In genomic region chr3:15467227-15468181, GRCh38 we compare ENCODE assay signal across 16 cellular contexts. TPM values are rescaled to one million over a fixed set of nuclear protein-coding genes. Genes with fewer than 3 reads are reported as not detected.
DNase-seq lines count a peak whose midpoint lies in the region; ATAC-seq, FAIRE-seq and TF ChIP-seq lines count a peak whose summit lies in the region.
"Had no signal": no experiment of that assay in that cellular context is flagged by ENCODE, and none has a peak within 500 bp of the region (broad histone marks: within the 10 kb centered on the region; RNA-seq: fewer than 3 reads in every experiment).

No MANE protein-coding gene starts in this region.

- in situ Hi-C loops in mammary epithelial cell (cut with MboI; ENCODE audit: low sequenced_read_pairs in 2 of 2): no loop called here

- 31 to 57% (median 35%) methylated on average over 11 of the region's 11 CpGs for WGBS in psoas muscle, 3 donors
- 80% methylated on average over 11 of the region's 11 CpGs for WGBS in mammary epithelial cell (ENCODE audit: low coverage, missing lambda C conversion rate)

- peaks cover 6% of the 10 kb centered on the region for H3K4me1 Mint-ChIP-seq in activated T-helper 17 cell treated with anti-CD3 and anti-CD28 coated beads, Interleukin-2, amount 50 U/mL, for 72 hours

- CTCF ChIA-PET in mammary epithelial cell (lab: Charles Lee; ENCODE audit: low non-redundant PET): interaction anchor here (0.8 kb wide), 1 partner anchor 135 kb away, joined by 6 read pairs; the partner anchor contains the start of gene SH3BP5

- no peaks in the 10 kb centered on the region for H3K27me3 Mint-ChIP-seq in activated T-helper 17 cell treated with anti-CD3 and anti-CD28 coated beads, Interleukin-2, amount 50 U/mL, for 72 hours
- H3K27me3 Mint-ChIP-seq: dendritic cell treated with granulocyte-macrophage colony-stimulating factor and Interleukin-4, amounts not matched to agents 40 ng/mL and 50 ng/mL, for 4 days had no signal

- H3K4me3 ChIP-seq in GM12865 (ENCODE audit: low read depth, low read length): no peak overlapping the region
- no peak overlapping the region for H3K4me3 ChIP-seq in psoas muscle
- H3K4me3 ChIP-seq in mammary epithelial cell (replicated peaks in 1 of 3; ENCODE audit: insufficient read depth in 1 of 3, low read depth in 2 of 3, low read length in 3 of 3): no peak overlapping the region
- H3K4me3 ChIP-seq: esophagus squamous epithelium, transverse colon had no signal

- FAIRE-seq in frontal cortex (lab: Jason Lieb, UNC): no peak

- DNase-seq in GM12865 (ENCODE audit: low read depth) (peak; percentile 84), psoas muscle (peak; percentile 37 to 86), mammary epithelial cell (no peak), NCI-H2107 treated with DMSO at 0.1 percent for 48 hours (lab: John Stamatoyannopoulos, UW; ENCODE audit: unreplicated experiment) (no peak), frontal cortex (ENCODE audit: low spot score in 2 of 2) (no peak)
- DNase-seq: activated T-cell treated with anti-CD3 and anti-CD28 coated beads for 4 hours, AML-193, esophagus squamous epithelium, hippocampal formation, left colon, MV-4-11, transverse colon had no signal

- H3K9me3 ChIP-seq in psoas muscle: no peaks in the 10 kb centered on the region
- no peaks in the 10 kb centered on the region for H3K9me3 ChIP-seq in mammary epithelial cell (replicated peaks; ENCODE audit: insufficient read depth, low read length)
- H3K9me3 ChIP-seq: esophagus squamous epithelium, transverse colon had no signal

- no peak overlapping the region for H3K9ac ChIP-seq in mammary epithelial cell (ENCODE audit: insufficient read depth, low read length)

- no peaks in the 10 kb centered on the region for H3K27me3 ChIP-seq in psoas muscle (ENCODE audit: insufficient read depth in 3 of 3, low read length in 2 of 3)
- H3K27me3 ChIP-seq in mammary epithelial cell (ENCODE audit: insufficient read depth, low read length): no peaks in the 10 kb centered on the region
- H3K27me3 ChIP-seq: esophagus squamous epithelium, transverse colon had no signal

- no peak overlapping the region for H3K4me2 ChIP-seq in mammary epithelial cell (ENCODE audit: insufficient read depth, low read depth, low read length)

- intact Hi-C loops in psoas muscle (cut with DNase I): loop anchor here (2.0 to 10.0 kb wide), 3 partner anchors 27 to 87 kb away; no protein-coding TSS in a partner anchor
- intact Hi-C loops in mammary epithelial cell (cut with micrococcal nuclease): no loop called here

- no peak overlapping the region for H2AFZ ChIP-seq in mammary epithelial cell (ENCODE audit: low read depth, low read length)

- no peaks in the 10 kb centered on the region for H3K79me2 ChIP-seq in mammary epithelial cell (ENCODE audit: insufficient read depth, low read length)

- dilution Hi-C loops in mammary epithelial cell (cut with HindIII; ENCODE audit: low sequenced_read_pairs): no loop called here

- H3K36me3 ChIP-seq in psoas muscle (ENCODE audit: insufficient read depth in 1 of 2, low read depth in 1 of 2) (peaks cover 2 to 20% of the 10 kb centered on the region in 2 donors), mammary epithelial cell (ENCODE audit: insufficient read depth, low read length) (no peaks in the 10 kb centered on the region)
- H3K36me3 ChIP-seq: esophagus squamous epithelium, transverse colon had no signal

- no peaks in the 10 kb centered on the region for H4K20me1 ChIP-seq in mammary epithelial cell (ENCODE audit: insufficient read depth, low read length)

- TF ChIP-seq CTCF in GM12865 (IDR thresholded peaks at IDR 0.05; ENCODE audit: insufficient read depth, low read depth, low read length, missing control alignments) (no peak), psoas muscle (IDR thresholded peaks at IDR 0.05) (no peak), mammary epithelial cell (conservative IDR thresholded peaks at IDR 0.05 in 1 of 2, IDR thresholded peaks at IDR 0.05 in 1 of 2; ENCODE audit: extremely low read depth in 1 of 2, insufficient read depth in 1 of 2, low read depth in 1 of 2, low read length in 2 of 2) (no peak)

- BruUV-seq in mammary epithelial cell (replicated peaks; lab: Mats Ljungman, UMichigan): no TSS peak

- ATAC-seq in GM21786 (IDR thresholded peaks at IDR 0.05; ENCODE audit: unreplicated experiment) (peak; percentile 54), psoas muscle (peak; percentile 88 to 96 (median 95)), HG03045 (IDR thresholded peaks at IDR 0.05; ENCODE audit: unreplicated experiment) (no peak)
- ATAC-seq in activated T-helper 17 cell treated with anti-CD3 and anti-CD28 coated beads, Interleukin-2, amount 50 U/mL, for 72 hours (replicated peaks): peak; percentile 29
- ATAC-seq: left colon had no signal

- peaks cover 6% of the 10 kb centered on the region for H3K36me3 Mint-ChIP-seq in activated T-helper 17 cell treated with anti-CD3 and anti-CD28 coated beads, Interleukin-2, amount 50 U/mL, for 72 hours (ENCODE audit: low read depth)

- peak overlapping the region; percentile 89 for H3K27ac ChIP-seq in psoas muscle
- H3K27ac ChIP-seq in mammary epithelial cell (ENCODE audit: insufficient read depth, low read depth, low read length): no peak overlapping the region
- H3K27ac ChIP-seq: esophagus squamous epithelium, transverse colon had no signal

- no peak overlapping the region for H3K27ac Mint-ChIP-seq in activated T-helper 17 cell treated with anti-CD3 and anti-CD28 coated beads, Interleukin-2, amount 50 U/mL, for 72 hours
- H3K27ac Mint-ChIP-seq: dendritic cell treated with granulocyte-macrophage colony-stimulating factor and Interleukin-4, amounts not matched to agents 40 ng/mL and 50 ng/mL, for 4 days had no signal

- no peaks in the 10 kb centered on the region for H3K9me3 Mint-ChIP-seq in activated T-helper 17 cell treated with anti-CD3 and anti-CD28 coated beads, Interleukin-2, amount 50 U/mL, for 72 hours
- H3K9me3 Mint-ChIP-seq: dendritic cell treated with granulocyte-macrophage colony-stimulating factor and Interleukin-4, amounts not matched to agents 40 ng/mL and 50 ng/mL, for 4 days had no signal

- H3K4me1 ChIP-seq in psoas muscle (peaks cover 23% of the 10 kb centered on the region), mammary epithelial cell (ENCODE audit: insufficient read depth, low read length) (no peaks in the 10 kb centered on the region)
- H3K4me1 ChIP-seq: esophagus squamous epithelium, transverse colon had no signal

- H3K4me3 Mint-ChIP-seq in activated T-helper 17 cell treated with anti-CD3 and anti-CD28 coated beads, Interleukin-2, amount 50 U/mL, for 72 hours: no peak overlapping the region
- H3K4me3 Mint-ChIP-seq: dendritic cell treated with granulocyte-macrophage colony-stimulating factor and Interleukin-4, amounts not matched to agents 40 ng/mL and 50 ng/mL, for 4 days had no signal

RNA-seq across cellular contexts. Expression of gene EAF1, which starts 40.1 kb away (rescaled TPM):
- 10 to 100 TPM; 31.5 to 37.0 TPM for total RNA-seq in activated T-helper 17 cell treated with anti-CD3 and anti-CD28 coated beads, Interleukin-2, amount 50 U/mL, for 72 hours
- total RNA-seq in psoas muscle: 10 to 100 TPM in 2 of 4 donors, 1 to 10 TPM in 2; 9.3 to 16.0 (median 9.8) TPM
- 10 to 100 TPM in 1 of 3 donors, 1 to 10 TPM in 2; 5.0 to 17.9 (median 9.1) TPM for polyA plus RNA-seq in psoas muscle
- 10 to 100 TPM; 23.4 to 40.3 TPM for total RNA-seq in mammary epithelial cell
- polyA plus RNA-seq in mammary epithelial cell: 10.9 TPM
- polyA minus RNA-seq in mammary epithelial cell: 9.0 TPM
- total RNA-seq in frontal cortex: 33.0 TPM

RNA-seq across cellular contexts. Expression of gene METTL6, which starts 40.2 kb away (rescaled TPM):
- 10 to 100 TPM; 16.5 to 19.7 TPM for total RNA-seq in activated T-helper 17 cell treated with anti-CD3 and anti-CD28 coated beads, Interleukin-2, amount 50 U/mL, for 72 hours
- 1 to 10 TPM; 7.5 to 8.3 (median 8.1) TPM for total RNA-seq in psoas muscle
- 10 to 100 TPM in 2 of 3 donors, 1 to 10 TPM in 1; 6.5 to 18.5 (median 14.3) TPM for polyA plus RNA-seq in psoas muscle
- total RNA-seq in mammary epithelial cell: 10 to 100 TPM; 19.7 to 21.5 TPM
- polyA plus RNA-seq in mammary epithelial cell: 14.5 TPM
- polyA minus RNA-seq in mammary epithelial cell: 12.1 TPM
- 86.0 TPM for total RNA-seq in frontal cortex

RNA-seq across cellular contexts. Expression of gene COLQ, which starts 54.0 kb away (rescaled TPM):
- 1 to 10 TPM; 2.7 to 6.1 TPM for total RNA-seq in activated T-helper 17 cell treated with anti-CD3 and anti-CD28 coated beads, Interleukin-2, amount 50 U/mL, for 72 hours
- total RNA-seq in psoas muscle (10 to 100 TPM in 2 of 4 donors, 1 to 10 TPM in 2; 4.6 to 18.2 (median 11.1) TPM), mammary epithelial cell (under 1 TPM; 0.33 TPM), frontal cortex (1.6 TPM)
- polyA plus RNA-seq in psoas muscle (10 to 100 TPM in 1 of 3 donors, 1 to 10 TPM in 2; 6.9 to 12.3 (median 9.7) TPM), mammary epithelial cell (0.11 TPM)
- polyA minus RNA-seq in mammary epithelial cell: not detected

Comparison
In these comparisons a context has a peak if more than half of its experiments do, and no peak if none do; other contexts are left out.
1. DNase-seq: peak in GM12865 (single experiment) and psoas muscle (2 of 2); none in mammary epithelial cell (single experiment), NCI-H2107 treated with DMSO at 0.1 percent for 48 hours (single experiment) and frontal cortex (0 of 2).